Comparison of ENCODE assay signal across 1 cellular context in the genomic region with DNA sequence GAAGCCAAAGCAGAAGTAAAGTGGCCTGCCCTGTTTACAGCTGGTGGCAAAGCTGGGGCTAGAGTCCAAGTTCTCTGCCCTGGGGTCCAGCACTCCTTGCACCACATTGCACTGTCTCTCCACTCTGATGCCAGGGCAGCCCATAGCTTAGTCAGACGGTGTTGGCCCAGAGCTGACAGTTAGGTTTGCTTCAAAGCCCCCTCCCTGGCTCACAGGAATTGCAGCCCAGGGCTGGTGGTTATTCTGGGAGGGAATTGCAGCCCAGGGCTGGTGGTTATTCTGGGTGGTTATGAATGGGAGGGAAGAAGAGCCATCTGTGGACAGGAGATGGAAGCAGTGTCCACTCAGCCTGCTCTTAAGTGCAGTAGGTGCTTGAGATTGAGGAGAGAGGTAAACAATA.
TF ChIP-seq lines count a peak whose summit lies in the region.

No MANE protein-coding gene starts in this region.

TF ChIP-seq in HepG2, 621 proteins besides CTCF, POLR2A, EP300 and RAD21 (continued from another document):
- TF ChIP-seq, protein P1, sequence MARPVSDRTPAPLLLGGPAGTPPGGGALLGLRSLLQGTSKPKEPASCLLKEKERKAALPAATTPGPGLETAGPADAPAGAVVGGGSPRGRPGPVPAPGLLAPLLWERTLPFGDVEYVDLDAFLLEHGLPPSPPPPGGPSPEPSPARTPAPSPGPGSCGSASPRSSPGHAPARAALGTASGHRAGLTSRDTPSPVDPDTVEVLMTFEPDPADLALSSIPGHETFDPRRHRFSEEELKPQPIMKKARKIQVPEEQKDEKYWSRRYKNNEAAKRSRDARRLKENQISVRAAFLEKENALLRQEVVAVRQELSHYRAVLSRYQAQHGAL (CRISPR knock-in tag; IDR thresholded peaks at IDR 0.05; ENCODE audit: not compliant biosample characterization) = no peak
- no peak for TF ChIP-seq HDAC2 (CRISPR knock-in tag; IDR thresholded peaks at IDR 0.05)
- no peak for TF ChIP-seq ZNF788 (CRISPR knock-in tag; IDR thresholded peaks at IDR 0.05; ENCODE audit: borderline replicate concordance)
- no peak for TF ChIP-seq JARID2 (CRISPR knock-in tag; IDR thresholded peaks at IDR 0.05; ENCODE audit: insufficient replicate concordance)
- no peak for TF ChIP-seq ZNF12 (CRISPR knock-in tag; IDR thresholded peaks at IDR 0.05)
- TF ChIP-seq KLF13 (CRISPR knock-in tag; IDR thresholded peaks at IDR 0.05) = no peak
- no peak for TF ChIP-seq REXO4 (CRISPR knock-in tag; IDR thresholded peaks at IDR 0.05; ENCODE audit: borderline replicate concordance)
TF ChIP-seq in HepG2: peak in this region for 0.
